In the genomic region with DNA sequence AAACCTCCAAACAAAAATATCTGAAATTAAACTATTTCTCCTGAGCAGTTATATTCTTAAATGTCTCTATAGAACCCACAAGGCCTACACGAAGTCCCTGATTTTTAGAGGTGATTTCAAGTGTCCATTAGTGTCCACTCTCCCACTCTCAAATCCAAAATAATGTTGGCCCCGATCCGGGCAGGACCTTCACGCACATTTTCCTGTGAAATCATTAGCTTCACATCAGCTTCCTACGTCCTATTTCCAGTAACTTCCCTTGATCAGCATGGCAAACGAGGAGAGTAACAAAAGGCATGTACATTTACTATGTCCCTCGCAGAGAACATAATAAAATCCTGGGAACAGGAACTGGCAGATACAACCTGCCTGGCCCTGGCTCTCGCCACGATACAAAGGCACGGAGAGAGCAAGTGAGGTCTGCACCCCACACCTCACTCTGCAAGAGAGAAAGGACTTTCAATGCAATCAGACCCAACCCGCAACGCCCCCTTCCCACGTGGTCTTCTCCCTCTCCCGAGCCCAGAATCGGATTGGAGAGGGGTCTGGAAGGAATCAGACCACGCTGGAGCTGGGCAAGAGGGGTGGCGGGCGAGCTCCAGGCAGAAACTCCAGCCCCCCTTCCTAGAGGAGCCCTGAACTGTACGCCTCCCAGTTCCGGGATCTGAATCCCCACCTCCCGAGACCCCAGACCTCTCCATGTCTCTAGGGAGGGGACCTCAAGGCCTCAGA, we compare ENCODE assay signal across 8 cellular contexts. TPM values are rescaled to one million over a fixed set of nuclear protein-coding genes. Genes with fewer than 3 reads are reported as not detected.
A peak's percentile ranks its signal among the peaks of the same experiment; 100 is the strongest.
DNase-seq lines count a peak whose midpoint lies in the region; ATAC-seq and TF ChIP-seq lines count a peak whose summit lies in the region.

No MANE protein-coding gene starts in this region.

- no peak for TF ChIP-seq CTCF in psoas muscle (IDR thresholded peaks at IDR 0.05)

- peak in 2 of 3 donors; percentile 12 to 50 for DNase-seq in CD4-positive, CD25-positive, alpha-beta regulatory T cell
- DNase-seq in KBM-7 (peak; percentile 77), SHP77 (lab: John Stamatoyannopoulos, UW) (peak; percentile 41 to 60), astrocyte of the hippocampus (ENCODE audit: low read depth, low spot score) (peak; percentile 75), hippocampal formation (lab: John Stamatoyannopoulos, UW) (peak; percentile 43 to 62), psoas muscle (peak; percentile 41 to 65)

- WGBS in psoas muscle, 3 donors = 1 to 3% (median 3%) methylated on average over 19 to 21 of the region's 21 CpGs

- H3K4me3 ChIP-seq in CD4-positive, CD25-positive, alpha-beta regulatory T cell (ENCODE audit: low read depth, low read length) = peak overlapping the region; percentile 84
- peak overlapping the region; percentile 86 for H3K4me3 ChIP-seq in psoas muscle

- intact Hi-C loops in psoas muscle (cut with DNase I) = loop anchor here (5.0 kb wide), 1 partner anchor 49 kb away; a partner anchor contains a TSS

- no peaks in the 10 kb centered on the region for H3K36me3 Mint-ChIP-seq in CD4-positive, CD25-positive, alpha-beta regulatory T cell

- H3K4me1 Mint-ChIP-seq in CD4-positive, CD25-positive, alpha-beta regulatory T cell = peaks cover 10 to 24% (median 15%) of the 10 kb centered on the region in 4 donors

- no peaks in the 10 kb centered on the region for H3K9me3 ChIP-seq in CD4-positive, CD25-positive, alpha-beta regulatory T cell (ENCODE audit: control insufficient read depth in 2 of 2, low read length in 2 of 2)
- H3K9me3 ChIP-seq in psoas muscle = no peaks in the 10 kb centered on the region

- no peak for ATAC-seq in CD4-positive, CD25-positive, alpha-beta regulatory T cell (ENCODE audit: low read depth in 2 of 2)
- peak; percentile 23 for ATAC-seq in GM19395 (IDR thresholded peaks at IDR 0.05; ENCODE audit: unreplicated experiment)
- ATAC-seq in psoas muscle = peak; percentile 15 to 50 (median 24)
- ATAC-seq in GM19328 (IDR thresholded peaks at IDR 0.05; ENCODE audit: unreplicated experiment) = no peak

- H3K36me3 ChIP-seq in CD4-positive, CD25-positive, alpha-beta regulatory T cell (ENCODE audit: control insufficient read depth, insufficient read depth, low read length) = no peaks in the 10 kb centered on the region
- H3K36me3 ChIP-seq in psoas muscle (ENCODE audit: insufficient read depth in 1 of 2, low read depth in 1 of 2) = peaks cover 0 to 8% of the 10 kb centered on the region in 2 donors

- H3K27ac ChIP-seq in CD4-positive, CD25-positive, alpha-beta regulatory T cell (ENCODE audit: insufficient read depth, low read length, poor library complexity, severe bottlenecking) = peak overlapping the region; percentile 19
- H3K27ac ChIP-seq in psoas muscle = peak overlapping the region; percentile 90

- H3K4me1 ChIP-seq in CD4-positive, CD25-positive, alpha-beta regulatory T cell (ENCODE audit: control insufficient read depth, insufficient read depth, low read length, poor library complexity, severe bottlenecking) = peaks cover 21% of the 10 kb centered on the region
- H3K4me1 ChIP-seq in psoas muscle = peaks cover 18% of the 10 kb centered on the region

- H3K27me3 ChIP-seq in CD4-positive, CD25-positive, alpha-beta regulatory T cell (ENCODE audit: control insufficient read depth, insufficient read depth, low read length) = no peaks in the 10 kb centered on the region
- no peaks in the 10 kb centered on the region for H3K27me3 ChIP-seq in psoas muscle (ENCODE audit: insufficient read depth in 3 of 3, low read length in 2 of 3)

- H3K9me3 Mint-ChIP-seq in CD4-positive, CD25-positive, alpha-beta regulatory T cell = no peaks in the 10 kb centered on the region

- H3K27me3 Mint-ChIP-seq in CD4-positive, CD25-positive, alpha-beta regulatory T cell = no peaks in the 10 kb centered on the region

- in situ Hi-C loops in KBM-7 (cut with MboI; ENCODE audit: low pct_unique_long_range_greater_than_20kb, low sequenced_read_pairs) = no loop called here

- H3K4me3 Mint-ChIP-seq in CD4-positive, CD25-positive, alpha-beta regulatory T cell = peak overlapping the region; percentile 89 to 95 (median 90)

- peak overlapping the region in 2 of 3 donors; percentile 84 to 87 for H3K27ac Mint-ChIP-seq in CD4-positive, CD25-positive, alpha-beta regulatory T cell

RNA-seq across cellular contexts. Expression of a gene that starts 17.5 kb away (rescaled TPM):
- total RNA-seq in CD4-positive, CD25-positive, alpha-beta regulatory T cell = not detected
- under 1 TPM in 1 of 4 donors, not detected in 3; 0.09 TPM for polyA plus RNA-seq in CD4-positive, CD25-positive, alpha-beta regulatory T cell
- not detected for total RNA-seq in psoas muscle
- polyA plus RNA-seq in psoas muscle = under 1 TPM in 1 of 3 donors, not detected in 2; 0.06 TPM

RNA-seq across cellular contexts. Expression of a gene that starts 48.4 kb away (rescaled TPM):
- total RNA-seq in CD4-positive, CD25-positive, alpha-beta regulatory T cell = 42.9 TPM
- 1 to 10 TPM; 7.4 to 9.8 (median 9.5) TPM for polyA plus RNA-seq in CD4-positive, CD25-positive, alpha-beta regulatory T cell
- 10 to 100 TPM; 21.5 to 42.6 (median 35.7) TPM for total RNA-seq in psoas muscle
- 10 to 100 TPM in 2 of 3 donors, 1 to 10 TPM in 1; 7.2 to 13.4 (median 12.1) TPM for polyA plus RNA-seq in psoas muscle

RNA-seq across cellular contexts. Expression of a gene that starts 48.4 kb away (rescaled TPM):
- total RNA-seq in CD4-positive, CD25-positive, alpha-beta regulatory T cell = 20.2 TPM
- 10 to 100 TPM in 1 of 4 donors, 1 to 10 TPM in 3; 6.3 to 11.1 (median 6.5) TPM for polyA plus RNA-seq in CD4-positive, CD25-positive, alpha-beta regulatory T cell
- 10 to 100 TPM in 3 of 4 donors, 1 to 10 TPM in 1; 9.4 to 23.7 (median 17.4) TPM for total RNA-seq in psoas muscle
- polyA plus RNA-seq in psoas muscle = 10 to 100 TPM in 2 of 3 donors, 1 to 10 TPM in 1; 8.5 to 11.3 (median 10.6) TPM

Comparison
In these comparisons a context has a peak if more than half of its experiments do, and no peak if none do; other contexts are left out.
1. ATAC-seq: peak in GM19395 (single experiment) and psoas muscle (4 of 4); none in CD4-positive, CD25-positive, alpha-beta regulatory T cell (0 of 2) and GM19328 (single experiment).
2. Peak in every context shown above with its lines, with median percentiles within 50 percentile points of each other: DNase-seq.